Comparison of ENCODE assay signal across 8 cellular contexts in genomic region chr19:1847684-1848398, GRCh38. TPM values are rescaled to one million over a fixed set of nuclear protein-coding genes. Genes with fewer than 3 reads are reported as not detected.
DNase-seq lines count a peak whose midpoint lies in the region; ATAC-seq, FAIRE-seq and TF ChIP-seq lines count a peak whose summit lies in the region.

No MANE protein-coding gene starts in this region.

- H2BK20ac ChIP-seq in H1 (ENCODE audit: low read length): no peak overlapping the region

- H3K14ac ChIP-seq in H1 (ENCODE audit: insufficient read length): no peak overlapping the region

- H3K23me2 ChIP-seq in H1 (ENCODE audit: low read depth, low read length): peaks cover 3% of the 10 kb centered on the region; the same call in 1 of the 2 replicates

- H3K9ac ChIP-seq in SK-N-SH (peak overlapping the region; percentile 99), H1 (replicated peaks in 1 of 4; ENCODE audit: extremely low read depth in 1 of 4, low read depth in 3 of 4, low read length in 3 of 4) (peak overlapping the region; percentile 82 to 99 (median 98)), mucosa of stomach (ENCODE audit: low read length) (peak overlapping the region; percentile 84)

- no peak overlapping the region for H4K91ac ChIP-seq in H1 (replicated peaks; ENCODE audit: insufficient read length, low read length)

- TF ChIP-seq CTCF in SK-N-SH (IDR thresholded peaks at IDR 0.05) (no peak), H1 (IDR thresholded peaks at IDR 0.05; ENCODE audit: control extremely low read depth in 1 of 3, insufficient read depth in 1 of 3, low read depth in 1 of 3, low read length in 3 of 3) (no peak)

- H2BK5ac ChIP-seq in H1 (ENCODE audit: low read depth, low read length): peak overlapping the region; percentile 100; the same call in 1 of the 2 replicates

- no peak overlapping the region for H2BK12ac ChIP-seq in H1 (ENCODE audit: low read depth, low read length)

- H3K4me3 ChIP-seq in SK-N-SH (ENCODE audit: low read depth in 2 of 2, low read length in 1 of 2): peak overlapping the region; percentile 84 to 94
- H3K4me3 ChIP-seq in H1 (ENCODE audit: extremely low read depth in 1 of 4, insufficient read depth in 2 of 4, low read depth in 3 of 4, low read length in 4 of 4): peak overlapping the region; percentile 75 to 95 (median 88)
- peak overlapping the region; percentile 14 for H3K4me3 ChIP-seq in mucosa of stomach (ENCODE audit: low read length)

- no peak overlapping the region for H2BK15ac ChIP-seq in H1 (ENCODE audit: low read length)

- peaks cover 19% of the 10 kb centered on the region for H3F3A ChIP-seq in SK-N-SH (replicated peaks; ENCODE audit: insufficient read depth)

- H4K8ac ChIP-seq in H1 (ENCODE audit: extremely low read depth, insufficient read depth, low read length): peak overlapping the region; percentile 91; the same call in 1 of the 2 replicates

- peak overlapping the region; percentile 100 for H3K4me2 ChIP-seq in SK-N-SH
- H3K4me2 ChIP-seq in H1 (ENCODE audit: insufficient read depth in 1 of 2, low read depth in 2 of 2, low read length in 2 of 2): peak overlapping the region; percentile 75 to 97

- H3K9me3 ChIP-seq in SK-N-SH (no peaks in the 10 kb centered on the region), H1 (ENCODE audit: insufficient read depth in 2 of 2, low read depth in 1 of 2, low read length in 1 of 2) (no peaks in the 10 kb centered on the region), mucosa of stomach (ENCODE audit: control insufficient read depth, low read length) (no peaks in the 10 kb centered on the region)

- H3K9me2 ChIP-seq in SK-N-SH: no peaks in the 10 kb centered on the region

- H3K79me2 ChIP-seq in SK-N-SH (ENCODE audit: insufficient read depth) (peaks cover 78% of the 10 kb centered on the region), H1 (ENCODE audit: control insufficient read depth in 1 of 2, insufficient read depth in 2 of 2, low read length in 2 of 2) (peaks cover 23 to 54% of the 10 kb centered on the region in 2 experiments)

- H2AFZ ChIP-seq in SK-N-SH (ENCODE audit: low read depth) (no peak overlapping the region; the same call in 1 of the 2 replicates), H1 (ENCODE audit: low read length) (no peak overlapping the region)

- H3K27me3 ChIP-seq in SK-N-SH (ENCODE audit: insufficient read depth): no peaks in the 10 kb centered on the region
- no peaks in the 10 kb centered on the region for H3K27me3 ChIP-seq in H1 (replicated peaks in 1 of 4; ENCODE audit: control insufficient read depth in 3 of 4, extremely low read depth in 1 of 4, insufficient read depth in 3 of 4, low read length in 3 of 4)
- no peaks in the 10 kb centered on the region for H3K27me3 ChIP-seq in mucosa of stomach (ENCODE audit: control insufficient read depth, insufficient read depth, low read length)

- peaks cover 23% of the 10 kb centered on the region for H3K79me1 ChIP-seq in H1 (ENCODE audit: low read depth, low read length)

- H3K56ac ChIP-seq in H1 (replicated peaks; ENCODE audit: insufficient read length, low read depth, low read length): peak overlapping the region; percentile 37

- no peak overlapping the region for H2BK120ac ChIP-seq in H1 (replicated peaks; ENCODE audit: low read depth, low read length)

- no peak overlapping the region for H3K4ac ChIP-seq in H1 (replicated peaks; ENCODE audit: insufficient read length, low read depth, low read length)

- no peak for TF ChIP-seq EP300 in SK-N-SH (IDR thresholded peaks at IDR 0.05; ENCODE audit: borderline replicate concordance in 1 of 2, low read depth in 1 of 2, low read length in 1 of 2)
- TF ChIP-seq EP300 in H1 (IDR thresholded peaks at IDR 0.05; ENCODE audit: borderline replicate concordance in 1 of 2, low read depth in 2 of 2, low read length in 2 of 2): no peak

- POLR2A ChIA-PET in SK-N-SH (lab: Yijun Ruan, JAX) (no interaction called here), H1 (lab: Charles Lee; ENCODE audit: partially characterized antibody) (interaction anchor here (0.8 to 1.3 kb wide), 2 partner anchors 10 to 39 kb away, joined by 3 to 5 read pairs; no protein-coding TSS in a partner anchor)

- ATAC-seq in HG03066 (IDR thresholded peaks at IDR 0.05; ENCODE audit: low read depth, unreplicated experiment): peak; percentile 22

- peaks cover 6 to 7% of the 10 kb centered on the region in 2 experiments for H3K36me3 ChIP-seq in SK-N-SH (replicated peaks in 1 of 2; ENCODE audit: control insufficient read depth in 1 of 2, insufficient read depth in 2 of 2, low read length in 1 of 2)
- no peaks in the 10 kb centered on the region for H3K36me3 ChIP-seq in H1 (ENCODE audit: control insufficient read depth in 2 of 4, insufficient read depth in 4 of 4, low read length in 3 of 4)
- no peaks in the 10 kb centered on the region for H3K36me3 ChIP-seq in mucosa of stomach (ENCODE audit: control insufficient read depth, insufficient read depth, low read length)

- H3K4me1 ChIP-seq in SK-N-SH (ENCODE audit: control insufficient read depth in 1 of 2, insufficient read depth in 2 of 2, low read depth in 1 of 2, low read length in 1 of 2) (peaks cover 7 to 18% of the 10 kb centered on the region in 2 experiments; a peak in 1 of 4 replicates), H1 (replicated peaks in 1 of 4; ENCODE audit: control insufficient read depth in 3 of 4, insufficient read depth in 4 of 4, low read length in 3 of 4) (peaks cover 0 to 17% (median 13%) of the 10 kb centered on the region in 4 experiments; a peak in 6 of 7 replicates), mucosa of stomach (ENCODE audit: control insufficient read depth, insufficient read depth, low read length) (peaks cover 50% of the 10 kb centered on the region)

- FAIRE-seq in H1 (lab: Jason Lieb, UNC): no peak

- H3K23ac ChIP-seq in H1 (ENCODE audit: insufficient read length): no peak overlapping the region

- H4K20me1 ChIP-seq in SK-N-SH (ENCODE audit: insufficient read depth): peaks cover 88% of the 10 kb centered on the region
- peaks cover 20 to 26% of the 10 kb centered on the region in 2 experiments for H4K20me1 ChIP-seq in H1 (replicated peaks in 1 of 2; ENCODE audit: control insufficient read depth in 1 of 2, insufficient read depth in 2 of 2, low read length in 2 of 2)

- H4K5ac ChIP-seq in H1 (ENCODE audit: insufficient read length, low read depth, low read length): no peak overlapping the region

- H3K18ac ChIP-seq in H1 (ENCODE audit: extremely low read depth, low read length): no peak overlapping the region; the same call in 1 of the 2 replicates

- WGBS in SK-N-SH (ENCODE audit: low lambda C conversion rate): 2% methylated on average over 28 of the region's 72 CpGs
- 3% methylated on average over 37 of the region's 72 CpGs; no CpG with 5 or more reads in 1 of the 2 experiments for WGBS in H1 (ENCODE audit: extremely low coverage in 1 of 2, insufficient coverage in 1 of 2, insufficient read length in 1 of 2, insufficient replicate concordance in 2 of 2, low coverage in 1 of 2, low lambda C conversion rate in 2 of 2, missing lambda C conversion rate in 1 of 2), 2 experiments

- DNase-seq in activated effector memory CD4-positive, alpha-beta T cell treated with anti-CD3 and anti-CD28 coated beads, Interleukin-2, amount 50 U/mL, for 16 hours: peak; percentile 75
- DNase-seq in activated effector memory CD4-positive, alpha-beta T cell treated with Interleukin-2 at 50 U/mL for 16 hours: no peak
- DNase-seq in SK-N-SH: peak; percentile 73
- DNase-seq in H1 (ENCODE audit: low read depth in 1 of 2, low spot score in 2 of 2): peak in 1 of 2 experiments; percentile 65
- DNase-seq in DMS79 (lab: John Stamatoyannopoulos, UW): no peak
- DNase-seq in NCI-H510A (lab: John Stamatoyannopoulos, UW): no peak

- peak overlapping the region; percentile 96 to 99 for H3K27ac ChIP-seq in SK-N-SH (ENCODE audit: low read depth in 2 of 2, low read length in 1 of 2)
- H3K27ac ChIP-seq in H1 (ENCODE audit: low read depth, low read length): peak overlapping the region; percentile 100; the same call in 1 of the 2 replicates

- TF ChIP-seq RAD21 in SK-N-SH (IDR thresholded peaks at IDR 0.05; ENCODE audit: low read length): no peak
- no peak for TF ChIP-seq RAD21 in H1 (IDR thresholded peaks at IDR 0.05 in 1 of 2, conservative IDR thresholded peaks at IDR 0.05 in 1 of 2; ENCODE audit: low read depth in 2 of 2, low read length in 2 of 2)

- no peak for TF ChIP-seq POLR2A in H1 (IDR thresholded peaks at IDR 0.05; ENCODE audit: control extremely low read depth in 1 of 2, low read depth in 2 of 2, low read length in 2 of 2)

- H2AK5ac ChIP-seq in H1 (ENCODE audit: low read depth, low read length): no peak overlapping the region

- CTCF ChIA-PET in SK-N-SH (lab: Yijun Ruan, JAX): interaction anchor here (1.0 to 15.0 kb wide), 7 partner anchors 10 to 34 kb away, joined by 3 to 188 read pairs (median 7); no protein-coding TSS in a partner anchor
- CTCF ChIA-PET in H1 (lab: Charles Lee; ENCODE audit: partially characterized antibody): interaction anchor here (0.7 to 14.9 kb wide), 6 partner anchors 10 to 581 kb away, joined by 3 to 228 read pairs (median 4); no protein-coding TSS in a partner anchor

RNA-seq across cellular contexts. Expression of gene REXO1, which starts 0.4 kb away (rescaled TPM):
- 9.0 and 18.8 TPM in 2 replicates for polyA plus RNA-seq in SK-N-SH (2012; rRNA removed)
- 7.1 and 12.6 TPM in 2 replicates for polyA plus RNA-seq in SK-N-SH (2012; cell fraction: cytosol; rRNA removed)
- 87.2 and 224 TPM in 2 replicates for polyA plus RNA-seq in SK-N-SH (2012; cell fraction: nucleus; rRNA removed)
- total RNA-seq in H1 (2021; fragmentation: NEBNext Ultra II Directional; extraction: Animal tissue kit (Norgen Biotek cat#: 25700)): 42.4 and 44.3 TPM in 2 replicates
- 44.3 and 69.6 TPM in 2 replicates for polyA plus RNA-seq in H1 (2011; rRNA removed)
- 21.3 TPM for polyA plus RNA-seq in H1 (2011; cell fraction: cytosol; rRNA removed)
- 69.2 TPM for polyA plus RNA-seq in H1 (2011; cell fraction: nucleus; rRNA removed)
- polyA plus RNA-seq in H1 (2012, experiment 1 of 2): 35.1 to 44.9 TPM (median 43.7 TPM) in 4 replicates
- polyA plus RNA-seq in H1 (2012, experiment 2 of 2): 33.4 TPM
- 22.8 TPM for polyA plus RNA-seq in H1 (2013, experiment 1 of 2)
- polyA plus RNA-seq in H1 (2013, experiment 2 of 2): 21.3 TPM
- polyA minus RNA-seq in H1 (2011; rRNA and poly(A)+ RNA removed): 18.8 and 19.5 TPM in 2 replicates
- 24.8 TPM for polyA minus RNA-seq in H1 (2011; cell fraction: cytosol; rRNA and poly(A)+ RNA removed)
- 20.1 TPM for polyA minus RNA-seq in H1 (2011; cell fraction: nucleus; rRNA and poly(A)+ RNA removed)

RNA-seq across cellular contexts. Expression of gene KLF16, which starts 15.5 kb away (rescaled TPM):
- 11.3 and 16.1 TPM in 2 replicates for polyA plus RNA-seq in SK-N-SH (2012; rRNA removed)
- polyA plus RNA-seq in SK-N-SH (2012; cell fraction: cytosol; rRNA removed): 11.6 and 17.8 TPM in 2 replicates
- 28.7 and 43.5 TPM in 2 replicates for polyA plus RNA-seq in SK-N-SH (2012; cell fraction: nucleus; rRNA removed)
- total RNA-seq in H1 (2021; fragmentation: NEBNext Ultra II Directional; extraction: Animal tissue kit (Norgen Biotek cat#: 25700)): 45.9 and 53.2 TPM in 2 replicates
- 14.3 and 44.7 TPM in 2 replicates for polyA plus RNA-seq in H1 (2011; rRNA removed)
- polyA plus RNA-seq in H1 (2011; cell fraction: cytosol; rRNA removed): 15.0 TPM
- polyA plus RNA-seq in H1 (2011; cell fraction: nucleus; rRNA removed): 29.0 TPM
- 15.6 to 26.7 TPM (median 23.8 TPM) in 4 replicates for polyA plus RNA-seq in H1 (2012, experiment 1 of 2)
- polyA plus RNA-seq in H1 (2012, experiment 2 of 2): 21.5 TPM
- polyA plus RNA-seq in H1 (2013, experiment 1 of 2): 27.2 TPM
- 28.5 TPM for polyA plus RNA-seq in H1 (2013, experiment 2 of 2)
- polyA minus RNA-seq in H1 (2011; rRNA and poly(A)+ RNA removed): 1.1 and 2.2 TPM in 2 replicates
- 32.1 TPM for polyA minus RNA-seq in H1 (2011; cell fraction: cytosol; rRNA and poly(A)+ RNA removed)
- polyA minus RNA-seq in H1 (2011; cell fraction: nucleus; rRNA and poly(A)+ RNA removed): 10.4 TPM

RNA-seq across cellular contexts. Expression of gene ATP8B3, which starts 35.8 kb away (rescaled TPM):
- 6.2 and 8.0 TPM in 2 replicates for polyA plus RNA-seq in SK-N-SH (2012; rRNA removed)
- polyA plus RNA-seq in SK-N-SH (2012; cell fraction: cytosol; rRNA removed): 3.1 and 4.9 TPM in 2 replicates
- 20.8 and 25.6 TPM in 2 replicates for polyA plus RNA-seq in SK-N-SH (2012; cell fraction: nucleus; rRNA removed)
- 2.9 and 4.1 TPM in 2 replicates for total RNA-seq in H1 (2021; fragmentation: NEBNext Ultra II Directional; extraction: Animal tissue kit (Norgen Biotek cat#: 25700))
- 9.3 and 10.0 TPM in 2 replicates for polyA plus RNA-seq in H1 (2011; rRNA removed)
- 9.1 TPM for polyA plus RNA-seq in H1 (2011; cell fraction: cytosol; rRNA removed)
- 19.8 TPM for polyA plus RNA-seq in H1 (2011; cell fraction: nucleus; rRNA removed)
- polyA plus RNA-seq in H1 (2012, experiment 1 of 2): 4.2 to 8.7 TPM (median 7.7 TPM) in 4 replicates
- 4.7 TPM for polyA plus RNA-seq in H1 (2012, experiment 2 of 2)
- 5.4 TPM for polyA plus RNA-seq in H1 (2013, experiment 1 of 2)
- 4.9 TPM for polyA plus RNA-seq in H1 (2013, experiment 2 of 2)
- polyA minus RNA-seq in H1 (2011; rRNA and poly(A)+ RNA removed): 4.7 and 7.9 TPM in 2 replicates
- 5.4 TPM for polyA minus RNA-seq in H1 (2011; cell fraction: cytosol; rRNA and poly(A)+ RNA removed)
- 5.2 TPM for polyA minus RNA-seq in H1 (2011; cell fraction: nucleus; rRNA and poly(A)+ RNA removed)

RNA-seq across cellular contexts. Expression of gene ABHD17A, which starts 37.5 kb away (rescaled TPM):
- polyA plus RNA-seq in SK-N-SH (2012; rRNA removed) (61.1 and 69.1 TPM in 2 replicates), H1 (2011; rRNA removed) (87.4 and 98.0 TPM in 2 replicates)
- polyA plus RNA-seq in SK-N-SH (2012; cell fraction: cytosol; rRNA removed): 25.5 and 46.5 TPM in 2 replicates
- 86.6 and 88.2 TPM in 2 replicates for polyA plus RNA-seq in SK-N-SH (2012; cell fraction: nucleus; rRNA removed)
- 41.2 and 45.3 TPM in 2 replicates for total RNA-seq in H1 (2021; fragmentation: NEBNext Ultra II Directional; extraction: Animal tissue kit (Norgen Biotek cat#: 25700))
- polyA plus RNA-seq in H1 (2011; cell fraction: cytosol; rRNA removed): 60.4 TPM
- polyA plus RNA-seq in H1 (2011; cell fraction: nucleus; rRNA removed): 86.1 TPM
- 15.8 to 35.0 TPM (median 33.1 TPM) in 4 replicates for polyA plus RNA-seq in H1 (2012, experiment 1 of 2)
- polyA plus RNA-seq in H1 (2012, experiment 2 of 2): 33.7 TPM
- 35.1 TPM for polyA plus RNA-seq in H1 (2013, experiment 1 of 2)
- polyA plus RNA-seq in H1 (2013, experiment 2 of 2): 34.7 TPM
- polyA minus RNA-seq in H1 (2011; rRNA and poly(A)+ RNA removed): 8.1 and 11.4 TPM in 2 replicates
- polyA minus RNA-seq in H1 (2011; cell fraction: cytosol; rRNA and poly(A)+ RNA removed): 24.5 TPM
- 18.1 TPM for polyA minus RNA-seq in H1 (2011; cell fraction: nucleus; rRNA and poly(A)+ RNA removed)

RNA-seq across cellular contexts. Expression of gene ADAT3, which starts 57.4 kb away (rescaled TPM):
- polyA plus RNA-seq in SK-N-SH (2012; rRNA removed) (1.7 and 2.8 TPM in 2 replicates), H1 (2011; rRNA removed) (5.4 and 9.8 TPM in 2 replicates)
- 1.3 and 2.1 TPM in 2 replicates for polyA plus RNA-seq in SK-N-SH (2012; cell fraction: cytosol; rRNA removed)
- polyA plus RNA-seq in SK-N-SH (2012; cell fraction: nucleus; rRNA removed): 7.3 and 12.1 TPM in 2 replicates
- 10.2 and 10.8 TPM in 2 replicates for total RNA-seq in H1 (2021; fragmentation: NEBNext Ultra II Directional; extraction: Animal tissue kit (Norgen Biotek cat#: 25700))
- 3.8 TPM for polyA plus RNA-seq in H1 (2011; cell fraction: cytosol; rRNA removed)
- polyA plus RNA-seq in H1 (2011; cell fraction: nucleus; rRNA removed): 8.3 TPM
- 2.4 to 6.3 TPM (median 5.5 TPM) in 4 replicates for polyA plus RNA-seq in H1 (2012, experiment 1 of 2)
- polyA plus RNA-seq in H1 (2012, experiment 2 of 2): 4.1 TPM
- 7.0 TPM for polyA plus RNA-seq in H1 (2013, experiment 1 of 2)
- 6.6 TPM for polyA plus RNA-seq in H1 (2013, experiment 2 of 2)
- 1.0 TPM in 1 of 2 replicates, not detected in the other for polyA minus RNA-seq in H1 (2011; rRNA and poly(A)+ RNA removed)
- 7.4 TPM for polyA minus RNA-seq in H1 (2011; cell fraction: cytosol; rRNA and poly(A)+ RNA removed)
- polyA minus RNA-seq in H1 (2011; cell fraction: nucleus; rRNA and poly(A)+ RNA removed): 7.8 TPM

Comparison
In these comparisons a context has a peak if more than half of its experiments do, and no peak if none do; other contexts are left out.
1. DNase-seq: peak in activated effector memory CD4-positive, alpha-beta T cell treated with anti-CD3 and anti-CD28 coated beads, Interleukin-2, amount 50 U/mL, for 16 hours (single experiment) and SK-N-SH (single experiment); none in activated effector memory CD4-positive, alpha-beta T cell treated with Interleukin-2 at 50 U/mL for 16 hours (single experiment), DMS79 (single experiment) and NCI-H510A (single experiment).
2. H3K4me3 ChIP-seq: peak in every context shown above with its lines; median percentile 89 in SK-N-SH; 88 in H1; 14 in mucosa of stomach.
3. Peak in every context shown above with its lines, with median percentiles within 50 percentile points of each other: H3K9ac ChIP-seq.